ENCODE assay signal across 8 cellular contexts in the genomic region with DNA sequence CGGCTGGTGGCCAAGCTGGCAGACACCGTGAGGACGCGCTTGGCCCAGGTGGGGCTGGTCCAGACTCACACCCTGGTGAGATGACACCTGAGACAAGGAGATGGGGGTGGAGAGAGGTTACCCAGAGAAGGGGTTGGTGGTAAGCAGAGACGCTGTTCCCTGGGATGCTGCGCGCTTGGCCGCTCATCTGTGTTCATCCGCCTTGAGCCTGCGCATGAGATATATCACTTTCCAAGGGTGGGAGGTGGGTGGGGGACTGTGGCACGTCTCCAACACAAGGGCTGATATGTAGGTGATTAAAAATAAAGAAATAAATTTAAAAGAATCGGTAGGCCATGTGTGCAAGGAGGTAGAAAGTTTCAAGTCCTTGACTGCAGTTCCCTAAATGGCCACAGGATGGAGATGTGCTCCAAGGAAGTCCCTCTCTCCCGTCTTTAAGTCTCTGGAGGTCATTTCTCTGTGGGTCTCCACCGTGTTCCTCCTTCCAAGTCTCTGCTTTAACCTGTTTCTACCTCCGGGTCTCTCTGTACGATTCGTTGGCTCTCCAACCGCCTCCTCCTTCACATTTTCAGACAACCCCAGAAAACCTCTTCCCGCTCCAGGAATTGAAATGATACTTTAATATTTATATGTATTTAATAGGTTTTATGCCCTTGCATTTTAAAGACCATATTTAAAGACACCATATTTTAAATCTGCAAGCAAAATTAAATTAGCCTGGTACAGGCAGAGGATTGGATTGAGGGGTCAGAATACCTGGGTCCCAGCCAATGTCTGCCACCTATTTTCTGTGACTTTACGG. TPM values are rescaled to one million over a fixed set of nuclear protein-coding genes. Genes with fewer than 3 reads are reported as not detected.
DNase-seq lines count a peak whose midpoint lies in the region; ATAC-seq and TF ChIP-seq lines count a peak whose summit lies in the region.

No MANE protein-coding gene starts in this region.

- TF ChIP-seq POLR2A in esophagus squamous epithelium (IDR thresholded peaks at IDR 0.05), result no peak

- POLR2A ChIA-PET in PC-3 (lab: Charles Lee; ENCODE audit: unreplicated experiment), result no interaction called here

- no peaks in the 10 kb centered on the region for H3K9me2 ChIP-seq in PC-3 (replicated peaks; ENCODE audit: low read length)

- H3K27me3 ChIP-seq in PC-3 (ENCODE audit: low read length) (no peaks in the 10 kb centered on the region), esophagus squamous epithelium (no peaks in the 10 kb centered on the region)

- peaks cover 64% of the 10 kb centered on the region for H3K4me1 Mint-ChIP-seq in nephron progenitor cell

- peak; percentile 74 for ATAC-seq in PC-3
- no peak for ATAC-seq in HG02610 (IDR thresholded peaks at IDR 0.05; ENCODE audit: unreplicated experiment)

- DNase-seq in DMS 273 (lab: John Stamatoyannopoulos, UW; ENCODE audit: unreplicated experiment) (peak; percentile 92), PC-3 (peak; percentile 95), activated T-cell treated with anti-CD3 and anti-CD28 coated beads for 48 hours (ENCODE audit: low read depth) (peak; percentile 61), esophagus squamous epithelium (lab: John Stamatoyannopoulos, UW) (no peak), nephron progenitor cell (peak; percentile 80), superior temporal gyrus (ENCODE audit: extremely low spot score) (peak; percentile 93)

- no peaks in the 10 kb centered on the region for H3K9me3 Mint-ChIP-seq in nephron progenitor cell

- TF ChIP-seq CTCF in PC-3 (conservative IDR thresholded peaks at IDR 0.05; ENCODE audit: low read depth, low read length) (peak; percentile 88), esophagus squamous epithelium (IDR thresholded peaks at IDR 0.05) (peak; percentile 85 to 99 (median 93)), nephron progenitor cell (IDR thresholded peaks at IDR 0.05) (peak; percentile 83)

- intact Hi-C loops in PC-3 (cut with micrococcal nuclease), result loop anchor here (1.0 kb wide), 1 partner anchor 24 kb away; no protein-coding TSS in a partner anchor
- intact Hi-C loops in esophagus squamous epithelium (cut with DNase I), result loop anchor here (10.0 kb wide), 1 partner anchor 109 kb away; no protein-coding TSS in a partner anchor

- H3K27ac Mint-ChIP-seq in nephron progenitor cell, result peak overlapping the region; percentile 39

- H3K27me3 Mint-ChIP-seq in nephron progenitor cell (ENCODE audit: low read depth, poor library complexity), result peaks cover 23% of the 10 kb centered on the region

- no peak overlapping the region for H3K4me2 ChIP-seq in PC-3 (ENCODE audit: low read length)

- H3K4me3 ChIP-seq in PC-3 (ENCODE audit: low read length), result no peak overlapping the region
- H3K4me3 ChIP-seq in esophagus squamous epithelium, result no peak overlapping the region

- CTCF ChIA-PET in PC-3 (lab: Charles Lee), result interaction anchor here (0.6 kb wide), 1 partner anchor 83 kb away, joined by 4 read pairs; no protein-coding TSS in a partner anchor

- WGBS in esophagus squamous epithelium, 2 donors, result 45 to 53% methylated on average over 16 to 20 of the region's 20 CpGs

- H3F3A ChIP-seq in PC-3 (ENCODE audit: low read length, unreplicated experiment), result no peaks in the 10 kb centered on the region

- H2AFZ ChIP-seq in PC-3 (ENCODE audit: low read length), result peak overlapping the region; percentile 36; the same call in 1 of the 2 replicates

- no peaks in the 10 kb centered on the region for H3K36me3 Mint-ChIP-seq in nephron progenitor cell (ENCODE audit: low read depth)

- no peaks in the 10 kb centered on the region for H3K79me2 ChIP-seq in PC-3 (ENCODE audit: low read length)

- H3K9me3 ChIP-seq in KOPT-K1 (ENCODE audit: insufficient read depth, low read length, poor library complexity, severe bottlenecking), result no peaks in the 10 kb centered on the region
- no peaks in the 10 kb centered on the region for H3K9me3 ChIP-seq in PC-3 (ENCODE audit: low read length)
- H3K9me3 ChIP-seq in esophagus squamous epithelium, result no peaks in the 10 kb centered on the region

- peaks cover 29% of the 10 kb centered on the region for H3K36me3 ChIP-seq in KOPT-K1 (ENCODE audit: insufficient read depth, low read length)
- H3K36me3 ChIP-seq in PC-3 (ENCODE audit: low read depth, low read length), result no peaks in the 10 kb centered on the region
- no peaks in the 10 kb centered on the region for H3K36me3 ChIP-seq in esophagus squamous epithelium

- H3K4me3 Mint-ChIP-seq in nephron progenitor cell, result peak overlapping the region; percentile 64

- H3K9ac ChIP-seq in PC-3 (ENCODE audit: low read length), result no peak overlapping the region

- H3K4me1 ChIP-seq in PC-3 (ENCODE audit: insufficient read depth, low read length) (no peaks in the 10 kb centered on the region), esophagus squamous epithelium (no peaks in the 10 kb centered on the region)

- H3K27ac ChIP-seq in KOPT-K1 (ENCODE audit: low read depth, low read length, poor library complexity, severe bottlenecking) (peak overlapping the region; percentile 94), PC-3 (ENCODE audit: low read length) (no peak overlapping the region), esophagus squamous epithelium (no peak overlapping the region)

- H4K20me1 ChIP-seq in PC-3 (ENCODE audit: low read length), result no peaks in the 10 kb centered on the region

- BruUV-seq in PC-3 (replicated peaks; lab: Mats Ljungman, UMichigan), result no TSS peak

RNA-seq across cellular contexts. Expression of gene TTC24, which starts 4.5 kb away (rescaled TPM):
- not detected in 2 replicates for total RNA-seq in PC-3 (2014; rRNA removed)
- total RNA-seq in esophagus squamous epithelium, result not detected

RNA-seq across cellular contexts. Expression of gene NAXE, which starts 7.6 kb away (rescaled TPM):
- total RNA-seq in PC-3 (2014; rRNA removed) (237 and 261 TPM in 2 replicates), esophagus squamous epithelium (10 to 100 TPM; 36.5 to 64.4 (median 52.8) TPM)

RNA-seq across cellular contexts. Expression of gene IQGAP3, which starts 11.7 kb away (rescaled TPM):
- 54.3 and 77.3 TPM in 2 replicates for total RNA-seq in PC-3 (2014; rRNA removed)
- 10 to 100 TPM in 1 of 4 donors, 1 to 10 TPM in 3; 7.1 to 12.8 (median 8.6) TPM for total RNA-seq in esophagus squamous epithelium

RNA-seq across cellular contexts. Expression of gene GPATCH4, which starts 17.3 kb away (rescaled TPM):
- 37.3 and 73.7 TPM in 2 replicates for total RNA-seq in PC-3 (2014; rRNA removed)
- total RNA-seq in esophagus squamous epithelium, result 10 to 100 TPM; 14.0 to 41.8 (median 25.0) TPM

RNA-seq across cellular contexts. Expression of gene HAPLN2, which starts 35.2 kb away (rescaled TPM):
- 1.1 TPM in 1 of 2 replicates, not detected in the other for total RNA-seq in PC-3 (2014; rRNA removed)
- under 1 TPM in 1 of 4 donors, not detected in 3; 0.18 TPM for total RNA-seq in esophagus squamous epithelium
